Comparison of ENCODE assay signal across 9 cellular contexts in genomic region chr17:10628756-10629155, GRCh38. TPM values are rescaled to one million over a fixed set of nuclear protein-coding genes. Genes with fewer than 3 reads are reported as not detected.
A peak's percentile ranks its signal among the peaks of the same experiment; 100 is the strongest.
DNase-seq lines count a peak whose midpoint lies in the region; ATAC-seq and TF ChIP-seq lines count a peak whose summit lies in the region.
"Had no signal": no experiment of that assay in that cellular context is flagged by ENCODE, and none has a peak within 500 bp of the region (broad histone marks: within the 10 kb centered on the region; RNA-seq: fewer than 3 reads in every experiment).

No MANE protein-coding gene starts in this region.

- no peaks in the 10 kb centered on the region for H3K9me3 ChIP-seq in OCI-LY1 (ENCODE audit: low read length)
- H3K9me3 ChIP-seq in upper lobe of right lung = no peaks in the 10 kb centered on the region

- TF ChIP-seq CTCF in OCI-LY1 (IDR thresholded peaks at IDR 0.05; ENCODE audit: low read length) (peak; percentile 57), fibroblast of pulmonary artery (IDR thresholded peaks at IDR 0.05; ENCODE audit: low read length, missing control alignments) (peak; percentile 19), upper lobe of right lung (IDR thresholded peaks at IDR 0.05) (peak; percentile 32)

- H3K4me2 ChIP-seq in OCI-LY1 (ENCODE audit: low read length) = no peak overlapping the region

- no peaks in the 10 kb centered on the region for H3K79me2 ChIP-seq in OCI-LY1 (ENCODE audit: insufficient read depth, low read length)

- H3K4me3 ChIP-seq in OCI-LY1 (ENCODE audit: low read depth, low read length, poor library complexity, severe bottlenecking) = no peak overlapping the region
- H3K4me3 ChIP-seq in fibroblast of pulmonary artery (replicated peaks; ENCODE audit: low read depth, low read length) = no peak overlapping the region
- H3K4me3 ChIP-seq in upper lobe of right lung = no peak overlapping the region

- no peak overlapping the region for H3K27ac ChIP-seq in OCI-LY1 (ENCODE audit: low read depth, low read length, poor library complexity, severe bottlenecking)
- H3K27ac ChIP-seq in upper lobe of right lung = no peak overlapping the region

- no peaks in the 10 kb centered on the region for H3K36me3 ChIP-seq in OCI-LY1 (ENCODE audit: insufficient read depth, low read length)
- H3K36me3 ChIP-seq in upper lobe of right lung = no peaks in the 10 kb centered on the region

- H3K9me2 ChIP-seq in OCI-LY1 (ENCODE audit: low read depth, low read length) = no peaks in the 10 kb centered on the region

- no peaks in the 10 kb centered on the region for H3K27me3 ChIP-seq in OCI-LY1 (ENCODE audit: insufficient read depth, low read length)
- H3K27me3 ChIP-seq in upper lobe of right lung = no peaks in the 10 kb centered on the region

- intact Hi-C loops in upper lobe of right lung (cut with DNase I) = no loop called here
- intact Hi-C loops in posterior vena cava (cut with DNase I) = no loop called here

- no peak overlapping the region for H3K9ac ChIP-seq in OCI-LY1 (ENCODE audit: low read length)

- DNase-seq in stimulated activated CD4-positive, alpha-beta T cell treated with anti-CD3 and anti-CD28 coated beads, Interleukin-4, amount 100 ng/mL, for 24 hours = peak; percentile 14
- no peak for DNase-seq in stimulated activated CD4-positive, alpha-beta T cell treated with anti-CD3 and anti-CD28 coated beads, Interleukin-4, amount 100 ng/mL, for 4 hours
- DNase-seq in fibroblast of pulmonary artery (ENCODE audit: low read depth) (no peak), upper lobe of right lung (no peak), NCI-H2171 treated with DMSO at 0.1 percent for 48 hours (lab: John Stamatoyannopoulos, UW) (no peak), posterior vena cava (ENCODE audit: low spot score) (no peak)
- DNase-seq: occipital lobe had no signal

- ATAC-seq in upper lobe of right lung (no peak), HG03571 (IDR thresholded peaks at IDR 0.05; ENCODE audit: unreplicated experiment) (no peak)

- no peaks in the 10 kb centered on the region for H4K20me1 ChIP-seq in OCI-LY1 (ENCODE audit: insufficient read depth, low read length)

- H3K4me1 ChIP-seq in OCI-LY1 (ENCODE audit: insufficient read depth, low read length, severe bottlenecking) = no peaks in the 10 kb centered on the region
- H3K4me1 ChIP-seq in upper lobe of right lung = no peaks in the 10 kb centered on the region

- H3F3A ChIP-seq in OCI-LY1 (ENCODE audit: insufficient read depth, low read length) = no peaks in the 10 kb centered on the region

- no peak overlapping the region for H2AFZ ChIP-seq in OCI-LY1 (ENCODE audit: low read length)

RNA-seq across cellular contexts. Expression of gene MYH3, which starts 28.4 kb away (rescaled TPM):
- total RNA-seq in upper lobe of right lung = 2.8 TPM
- total RNA-seq in posterior vena cava = 10 to 100 TPM; 19.9 to 75.1 TPM
